ENCODE assay signal across 1 cellular context in the genomic region with DNA sequence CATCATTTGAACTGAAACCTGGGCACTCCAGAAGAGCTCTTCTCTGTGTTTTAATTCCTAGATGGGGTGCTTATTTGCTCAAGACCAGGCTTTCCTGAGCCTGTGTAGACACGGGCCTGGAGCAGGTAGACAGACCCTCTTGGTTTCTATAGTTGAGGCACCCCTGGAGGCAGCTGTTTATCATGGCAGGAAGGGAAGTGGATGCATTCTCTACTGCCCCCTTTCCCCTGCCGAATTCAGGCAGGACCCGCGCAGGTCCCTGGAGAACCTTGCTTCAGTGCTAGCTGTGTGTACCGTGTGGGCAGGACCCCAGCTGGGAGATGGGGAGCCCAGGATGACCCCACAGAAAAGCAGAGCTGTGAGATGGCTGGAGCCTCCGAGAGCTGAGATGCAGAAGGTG.
TF ChIP-seq lines count a peak whose summit lies in the region.

No MANE protein-coding gene starts in this region.

TF ChIP-seq in SK-N-SH treated with all-trans-retinoic acid at 6 μM for 48 hours, 23 proteins besides CTCF, POLR2A, EP300 and RAD21 (continued from another document):
- TF ChIP-seq, protein P1, sequence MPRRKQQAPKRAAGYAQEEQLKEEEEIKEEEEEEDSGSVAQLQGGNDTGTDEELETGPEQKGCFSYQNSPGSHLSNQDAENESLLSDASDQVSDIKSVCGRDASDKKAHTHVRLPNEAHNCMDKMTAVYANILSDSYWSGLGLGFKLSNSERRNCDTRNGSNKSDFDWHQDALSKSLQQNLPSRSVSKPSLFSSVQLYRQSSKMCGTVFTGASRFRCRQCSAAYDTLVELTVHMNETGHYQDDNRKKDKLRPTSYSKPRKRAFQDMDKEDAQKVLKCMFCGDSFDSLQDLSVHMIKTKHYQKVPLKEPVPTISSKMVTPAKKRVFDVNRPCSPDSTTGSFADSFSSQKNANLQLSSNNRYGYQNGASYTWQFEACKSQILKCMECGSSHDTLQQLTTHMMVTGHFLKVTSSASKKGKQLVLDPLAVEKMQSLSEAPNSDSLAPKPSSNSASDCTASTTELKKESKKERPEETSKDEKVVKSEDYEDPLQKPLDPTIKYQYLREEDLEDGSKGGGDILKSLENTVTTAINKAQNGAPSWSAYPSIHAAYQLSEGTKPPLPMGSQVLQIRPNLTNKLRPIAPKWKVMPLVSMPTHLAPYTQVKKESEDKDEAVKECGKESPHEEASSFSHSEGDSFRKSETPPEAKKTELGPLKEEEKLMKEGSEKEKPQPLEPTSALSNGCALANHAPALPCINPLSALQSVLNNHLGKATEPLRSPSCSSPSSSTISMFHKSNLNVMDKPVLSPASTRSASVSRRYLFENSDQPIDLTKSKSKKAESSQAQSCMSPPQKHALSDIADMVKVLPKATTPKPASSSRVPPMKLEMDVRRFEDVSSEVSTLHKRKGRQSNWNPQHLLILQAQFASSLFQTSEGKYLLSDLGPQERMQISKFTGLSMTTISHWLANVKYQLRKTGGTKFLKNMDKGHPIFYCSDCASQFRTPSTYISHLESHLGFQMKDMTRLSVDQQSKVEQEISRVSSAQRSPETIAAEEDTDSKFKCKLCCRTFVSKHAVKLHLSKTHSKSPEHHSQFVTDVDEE (CRISPR knock-in tag; IDR thresholded peaks at IDR 0.05) = no peak
- TF ChIP-seq ZFP3 (CRISPR knock-in tag; IDR thresholded peaks at IDR 0.05) (no peak), ISL1 (CRISPR knock-in tag; IDR thresholded peaks at IDR 0.05) (no peak), GLIS3 (CRISPR knock-in tag; IDR thresholded peaks at IDR 0.05) (no peak), ZC3H10 (CRISPR knock-in tag; IDR thresholded peaks at IDR 0.05) (no peak), PPARA (CRISPR knock-in tag; IDR thresholded peaks at IDR 0.05; ENCODE audit: borderline replicate concordance) (no peak), CSDC2 (CRISPR knock-in tag; IDR thresholded peaks at IDR 0.05) (no peak), ZFP30 (CRISPR knock-in tag; IDR thresholded peaks at IDR 0.05) (no peak), BACH2 (CRISPR knock-in tag; IDR thresholded peaks at IDR 0.05; ENCODE audit: borderline replicate concordance) (no peak), OSR1 (CRISPR knock-in tag; IDR thresholded peaks at IDR 0.05) (no peak), ZNF70 (CRISPR knock-in tag; IDR thresholded peaks at IDR 0.05) (no peak), ZNF8 (CRISPR knock-in tag; IDR thresholded peaks at IDR 0.05) (no peak), ARNTL (CRISPR knock-in tag; IDR thresholded peaks at IDR 0.05; ENCODE audit: borderline replicate concordance, low read depth) (no peak), RARB (CRISPR knock-in tag; IDR thresholded peaks at IDR 0.05) (no peak)
- TF ChIP-seq, protein P2, sequence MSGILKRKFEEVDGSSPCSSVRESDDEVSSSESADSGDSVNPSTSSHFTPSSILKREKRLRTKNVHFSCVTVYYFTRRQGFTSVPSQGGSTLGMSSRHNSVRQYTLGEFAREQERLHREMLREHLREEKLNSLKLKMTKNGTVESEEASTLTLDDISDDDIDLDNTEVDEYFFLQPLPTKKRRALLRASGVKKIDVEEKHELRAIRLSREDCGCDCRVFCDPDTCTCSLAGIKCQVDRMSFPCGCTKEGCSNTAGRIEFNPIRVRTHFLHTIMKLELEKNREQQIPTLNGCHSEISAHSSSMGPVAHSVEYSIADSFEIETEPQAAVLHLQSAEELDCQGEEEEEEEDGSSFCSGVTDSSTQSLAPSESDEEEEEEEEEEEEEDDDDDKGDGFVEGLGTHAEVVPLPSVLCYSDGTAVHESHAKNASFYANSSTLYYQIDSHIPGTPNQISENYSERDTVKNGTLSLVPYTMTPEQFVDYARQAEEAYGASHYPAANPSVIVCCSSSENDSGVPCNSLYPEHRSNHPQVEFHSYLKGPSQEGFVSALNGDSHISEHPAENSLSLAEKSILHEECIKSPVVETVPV (CRISPR knock-in tag; IDR thresholded peaks at IDR 0.05) = no peak
